In genomic region chr17:48604770-48605329, GRCh38 we compare ENCODE assay signal across 1 cellular context.
TF ChIP-seq lines count a peak whose summit lies in the region.

Gene HOXB6 (minus strand): TSS chr17:48604986. CDS start chr17:48598150, 6,836 bp downstream.

TF ChIP-seq in K562, 482 proteins besides CTCF, POLR2A, EP300 and RAD21 (continued from another document and continues in another):
- TF ChIP-seq SIX5 (IDR thresholded peaks at IDR 0.05; ENCODE audit: borderline replicate concordance in 1 of 2, insufficient read depth in 1 of 2, low read depth in 1 of 2, low read length in 2 of 2) (no peak), CBFA2T2 (conservative IDR thresholded peaks at IDR 0.05) (0 out of 2 replicates have a peak, but pooled peaks have one; percentile 27), DIDO1 (tag; IDR thresholded peaks at IDR 0.05; ENCODE audit: low read depth) (no peak), JUND (IDR thresholded peaks at IDR 0.05; ENCODE audit: borderline replicate concordance, low read depth, low read length) (no peak), JUND (tag; IDR thresholded peaks at IDR 0.05; ENCODE audit: borderline replicate concordance, low read depth, low read length) (peak; percentile 30; the same call in 1 of the 3 replicates), ZNF174 (CRISPR knock-in tag; IDR thresholded peaks at IDR 0.05) (no peak), POLR2AphosphoS2 (IDR thresholded peaks at IDR 0.05; ENCODE audit: low read length) (no peak), BRD9 (IDR thresholded peaks at IDR 0.05; ENCODE audit: low read depth, partially characterized antibody) (peak; percentile 28), ZNF347 (CRISPR knock-in tag; IDR thresholded peaks at IDR 0.05; ENCODE audit: low read depth) (no peak), CEBPG (CRISPR knock-in tag; IDR thresholded peaks at IDR 0.05) (no peak), CEBPG (tag; conservative IDR thresholded peaks at IDR 0.05 in 1 of 2, IDR thresholded peaks at IDR 0.05 in 1 of 2) (no peak), TRIM24 (IDR thresholded peaks at IDR 0.05) (no peak), ETS2 (tag; IDR thresholded peaks at IDR 0.05; ENCODE audit: borderline replicate concordance, poor library complexity, severe bottlenecking) (no peak), CREM (IDR thresholded peaks at IDR 0.05; ENCODE audit: low read depth) (0 out of 2 replicates have a peak, but pooled peaks have one; percentile 7), E2F6 (IDR thresholded peaks at IDR 0.05; ENCODE audit: borderline replicate concordance in 1 of 2, extremely low read depth in 1 of 2, insufficient read depth in 1 of 2, insufficient read length in 1 of 2, low read depth in 1 of 2, low read length in 1 of 2, poor library complexity in 1 of 2, severe bottlenecking in 1 of 2) (peak in 1 of 2 experiments; percentile 27), JUN (IDR thresholded peaks at IDR 0.05; ENCODE audit: borderline replicate concordance, low read depth, low read length) (no peak), JUN (CRISPR knock-in tag; IDR thresholded peaks at IDR 0.05; ENCODE audit: borderline replicate concordance) (no peak), FOXP1 (CRISPR knock-in tag; IDR thresholded peaks at IDR 0.05) (no peak), ZNF431 (CRISPR knock-in tag; IDR thresholded peaks at IDR 0.05) (no peak), ZSCAN32 (CRISPR knock-in tag; IDR thresholded peaks at IDR 0.05) (no peak), GTF2F1 (IDR thresholded peaks at IDR 0.05; ENCODE audit: low read depth, low read length) (no peak), YBX1 (IDR thresholded peaks at IDR 0.05) (no peak), TEAD4 (IDR thresholded peaks at IDR 0.05; ENCODE audit: low read length) (0 out of 2 replicates have a peak, but pooled peaks have one; percentile 11), TEAD4 (CRISPR knock-in tag; IDR thresholded peaks at IDR 0.05; ENCODE audit: borderline replicate concordance) (no peak), RBM15 (IDR thresholded peaks at IDR 0.05; ENCODE audit: insufficient read depth, low read length) (no peak), MYC (IDR thresholded peaks at IDR 0.05; ENCODE audit: low read depth, low read length) (no peak), MYC (CRISPR knock-in tag; IDR thresholded peaks at IDR 0.05; ENCODE audit: borderline replicate concordance, low read depth) (no peak), TBP (optimal IDR thresholded peaks at IDR 0.05; ENCODE audit: low read depth, low read length) (peak; percentile 74), ZNF778 (CRISPR knock-in tag; IDR thresholded peaks at IDR 0.05) (no peak), KDM1A (IDR thresholded peaks at IDR 0.05) (peak in 1 of 2 experiments; percentile 53; a peak in 1 of 4 replicates), CAMTA2 (CRISPR knock-in tag; conservative IDR thresholded peaks at IDR 0.05) (no peak), FOS (IDR thresholded peaks at IDR 0.05; ENCODE audit: extremely low read depth, insufficient read length) (peak; percentile 13)
- TF ChIP-seq, protein P1, sequence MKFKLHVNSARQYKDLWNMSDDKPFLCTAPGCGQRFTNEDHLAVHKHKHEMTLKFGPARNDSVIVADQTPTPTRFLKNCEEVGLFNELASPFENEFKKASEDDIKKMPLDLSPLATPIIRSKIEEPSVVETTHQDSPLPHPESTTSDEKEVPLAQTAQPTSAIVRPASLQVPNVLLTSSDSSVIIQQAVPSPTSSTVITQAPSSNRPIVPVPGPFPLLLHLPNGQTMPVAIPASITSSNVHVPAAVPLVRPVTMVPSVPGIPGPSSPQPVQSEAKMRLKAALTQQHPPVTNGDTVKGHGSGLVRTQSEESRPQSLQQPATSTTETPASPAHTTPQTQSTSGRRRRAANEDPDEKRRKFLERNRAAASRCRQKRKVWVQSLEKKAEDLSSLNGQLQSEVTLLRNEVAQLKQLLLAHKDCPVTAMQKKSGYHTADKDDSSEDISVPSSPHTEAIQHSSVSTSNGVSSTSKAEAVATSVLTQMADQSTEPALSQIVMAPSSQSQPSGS (CRISPR knock-in tag; IDR thresholded peaks at IDR 0.05), result no peak
- TF ChIP-seq, protein P2, sequence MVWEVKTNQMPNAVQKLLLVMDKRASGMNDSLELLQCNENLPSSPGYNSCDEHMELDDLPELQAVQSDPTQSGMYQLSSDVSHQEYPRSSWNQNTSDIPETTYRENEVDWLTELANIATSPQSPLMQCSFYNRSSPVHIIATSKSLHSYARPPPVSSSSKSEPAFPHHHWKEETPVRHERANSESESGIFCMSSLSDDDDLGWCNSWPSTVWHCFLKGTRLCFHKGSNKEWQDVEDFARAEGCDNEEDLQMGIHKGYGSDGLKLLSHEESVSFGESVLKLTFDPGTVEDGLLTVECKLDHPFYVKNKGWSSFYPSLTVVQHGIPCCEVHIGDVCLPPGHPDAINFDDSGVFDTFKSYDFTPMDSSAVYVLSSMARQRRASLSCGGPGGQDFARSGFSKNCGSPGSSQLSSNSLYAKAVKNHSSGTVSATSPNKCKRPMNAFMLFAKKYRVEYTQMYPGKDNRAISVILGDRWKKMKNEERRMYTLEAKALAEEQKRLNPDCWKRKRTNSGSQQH (CRISPR knock-in tag; IDR thresholded peaks at IDR 0.05), result no peak
- TF ChIP-seq, protein P3, sequence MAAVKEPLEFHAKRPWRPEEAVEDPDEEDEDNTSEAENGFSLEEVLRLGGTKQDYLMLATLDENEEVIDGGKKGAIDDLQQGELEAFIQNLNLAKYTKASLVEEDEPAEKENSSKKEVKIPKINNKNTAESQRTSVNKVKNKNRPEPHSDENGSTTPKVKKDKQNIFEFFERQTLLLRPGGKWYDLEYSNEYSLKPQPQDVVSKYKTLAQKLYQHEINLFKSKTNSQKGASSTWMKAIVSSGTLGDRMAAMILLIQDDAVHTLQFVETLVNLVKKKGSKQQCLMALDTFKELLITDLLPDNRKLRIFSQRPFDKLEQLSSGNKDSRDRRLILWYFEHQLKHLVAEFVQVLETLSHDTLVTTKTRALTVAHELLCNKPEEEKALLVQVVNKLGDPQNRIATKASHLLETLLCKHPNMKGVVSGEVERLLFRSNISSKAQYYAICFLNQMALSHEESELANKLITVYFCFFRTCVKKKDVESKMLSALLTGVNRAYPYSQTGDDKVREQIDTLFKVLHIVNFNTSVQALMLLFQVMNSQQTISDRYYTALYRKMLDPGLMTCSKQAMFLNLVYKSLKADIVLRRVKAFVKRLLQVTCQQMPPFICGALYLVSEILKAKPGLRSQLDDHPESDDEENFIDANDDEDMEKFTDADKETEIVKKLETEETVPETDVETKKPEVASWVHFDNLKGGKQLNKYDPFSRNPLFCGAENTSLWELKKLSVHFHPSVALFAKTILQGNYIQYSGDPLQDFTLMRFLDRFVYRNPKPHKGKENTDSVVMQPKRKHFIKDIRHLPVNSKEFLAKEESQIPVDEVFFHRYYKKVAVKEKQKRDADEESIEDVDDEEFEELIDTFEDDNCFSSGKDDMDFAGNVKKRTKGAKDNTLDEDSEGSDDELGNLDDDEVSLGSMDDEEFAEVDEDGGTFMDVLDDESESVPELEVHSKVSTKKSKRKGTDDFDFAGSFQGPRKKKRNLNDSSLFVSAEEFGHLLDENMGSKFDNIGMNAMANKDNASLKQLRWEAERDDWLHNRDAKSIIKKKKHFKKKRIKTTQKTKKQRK (IDR thresholded peaks at IDR 0.05; ENCODE audit: borderline replicate concordance, low read depth, low read length), result no peak
- TF ChIP-seq, protein P4, sequence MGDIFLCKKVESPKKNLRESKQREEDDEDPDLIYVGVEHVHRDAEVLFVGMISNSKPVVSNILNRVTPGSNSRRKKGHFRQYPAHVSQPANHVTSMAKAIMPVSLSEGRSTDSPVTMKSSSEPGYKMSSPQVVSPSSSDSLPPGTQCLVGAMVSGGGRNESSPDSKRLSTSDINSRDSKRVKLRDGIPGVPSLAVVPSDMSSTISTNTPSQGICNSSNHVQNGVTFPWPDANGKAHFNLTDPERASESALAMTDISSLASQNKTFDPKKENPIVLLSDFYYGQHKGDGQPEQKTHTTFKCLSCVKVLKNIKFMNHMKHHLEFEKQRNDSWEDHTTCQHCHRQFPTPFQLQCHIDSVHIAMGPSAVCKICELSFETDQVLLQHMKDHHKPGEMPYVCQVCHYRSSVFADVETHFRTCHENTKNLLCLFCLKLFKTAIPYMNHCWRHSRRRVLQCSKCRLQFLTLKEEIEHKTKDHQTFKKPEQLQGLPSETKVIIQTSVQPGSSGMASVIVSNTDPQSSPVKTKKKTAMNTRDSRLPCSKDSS (IDR thresholded peaks at IDR 0.05; ENCODE audit: low read depth, partially characterized antibody), result no peak
- TF ChIP-seq, protein P5, sequence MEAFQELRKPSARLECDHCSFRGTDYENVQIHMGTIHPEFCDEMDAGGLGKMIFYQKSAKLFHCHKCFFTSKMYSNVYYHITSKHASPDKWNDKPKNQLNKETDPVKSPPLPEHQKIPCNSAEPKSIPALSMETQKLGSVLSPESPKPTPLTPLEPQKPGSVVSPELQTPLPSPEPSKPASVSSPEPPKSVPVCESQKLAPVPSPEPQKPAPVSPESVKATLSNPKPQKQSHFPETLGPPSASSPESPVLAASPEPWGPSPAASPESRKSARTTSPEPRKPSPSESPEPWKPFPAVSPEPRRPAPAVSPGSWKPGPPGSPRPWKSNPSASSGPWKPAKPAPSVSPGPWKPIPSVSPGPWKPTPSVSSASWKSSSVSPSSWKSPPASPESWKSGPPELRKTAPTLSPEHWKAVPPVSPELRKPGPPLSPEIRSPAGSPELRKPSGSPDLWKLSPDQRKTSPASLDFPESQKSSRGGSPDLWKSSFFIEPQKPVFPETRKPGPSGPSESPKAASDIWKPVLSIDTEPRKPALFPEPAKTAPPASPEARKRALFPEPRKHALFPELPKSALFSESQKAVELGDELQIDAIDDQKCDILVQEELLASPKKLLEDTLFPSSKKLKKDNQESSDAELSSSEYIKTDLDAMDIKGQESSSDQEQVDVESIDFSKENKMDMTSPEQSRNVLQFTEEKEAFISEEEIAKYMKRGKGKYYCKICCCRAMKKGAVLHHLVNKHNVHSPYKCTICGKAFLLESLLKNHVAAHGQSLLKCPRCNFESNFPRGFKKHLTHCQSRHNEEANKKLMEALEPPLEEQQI (IDR thresholded peaks at IDR 0.05), result no peak
- TF ChIP-seq, protein P6, sequence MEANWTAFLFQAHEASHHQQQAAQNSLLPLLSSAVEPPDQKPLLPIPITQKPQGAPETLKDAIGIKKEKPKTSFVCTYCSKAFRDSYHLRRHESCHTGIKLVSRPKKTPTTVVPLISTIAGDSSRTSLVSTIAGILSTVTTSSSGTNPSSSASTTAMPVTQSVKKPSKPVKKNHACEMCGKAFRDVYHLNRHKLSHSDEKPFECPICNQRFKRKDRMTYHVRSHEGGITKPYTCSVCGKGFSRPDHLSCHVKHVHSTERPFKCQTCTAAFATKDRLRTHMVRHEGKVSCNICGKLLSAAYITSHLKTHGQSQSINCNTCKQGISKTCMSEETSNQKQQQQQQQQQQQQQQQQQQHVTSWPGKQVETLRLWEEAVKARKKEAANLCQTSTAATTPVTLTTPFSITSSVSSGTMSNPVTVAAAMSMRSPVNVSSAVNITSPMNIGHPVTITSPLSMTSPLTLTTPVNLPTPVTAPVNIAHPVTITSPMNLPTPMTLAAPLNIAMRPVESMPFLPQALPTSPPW (CRISPR knock-in tag; IDR thresholded peaks at IDR 0.05), result peak; percentile 33
- TF ChIP-seq, protein P7, sequence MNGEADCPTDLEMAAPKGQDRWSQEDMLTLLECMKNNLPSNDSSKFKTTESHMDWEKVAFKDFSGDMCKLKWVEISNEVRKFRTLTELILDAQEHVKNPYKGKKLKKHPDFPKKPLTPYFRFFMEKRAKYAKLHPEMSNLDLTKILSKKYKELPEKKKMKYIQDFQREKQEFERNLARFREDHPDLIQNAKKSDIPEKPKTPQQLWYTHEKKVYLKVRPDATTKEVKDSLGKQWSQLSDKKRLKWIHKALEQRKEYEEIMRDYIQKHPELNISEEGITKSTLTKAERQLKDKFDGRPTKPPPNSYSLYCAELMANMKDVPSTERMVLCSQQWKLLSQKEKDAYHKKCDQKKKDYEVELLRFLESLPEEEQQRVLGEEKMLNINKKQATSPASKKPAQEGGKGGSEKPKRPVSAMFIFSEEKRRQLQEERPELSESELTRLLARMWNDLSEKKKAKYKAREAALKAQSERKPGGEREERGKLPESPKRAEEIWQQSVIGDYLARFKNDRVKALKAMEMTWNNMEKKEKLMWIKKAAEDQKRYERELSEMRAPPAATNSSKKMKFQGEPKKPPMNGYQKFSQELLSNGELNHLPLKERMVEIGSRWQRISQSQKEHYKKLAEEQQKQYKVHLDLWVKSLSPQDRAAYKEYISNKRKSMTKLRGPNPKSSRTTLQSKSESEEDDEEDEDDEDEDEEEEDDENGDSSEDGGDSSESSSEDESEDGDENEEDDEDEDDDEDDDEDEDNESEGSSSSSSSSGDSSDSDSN (IDR thresholded peaks at IDR 0.05; ENCODE audit: borderline replicate concordance in 1 of 2, low read depth in 2 of 2, low read length in 2 of 2), result no peak
- TF ChIP-seq, protein P8, sequence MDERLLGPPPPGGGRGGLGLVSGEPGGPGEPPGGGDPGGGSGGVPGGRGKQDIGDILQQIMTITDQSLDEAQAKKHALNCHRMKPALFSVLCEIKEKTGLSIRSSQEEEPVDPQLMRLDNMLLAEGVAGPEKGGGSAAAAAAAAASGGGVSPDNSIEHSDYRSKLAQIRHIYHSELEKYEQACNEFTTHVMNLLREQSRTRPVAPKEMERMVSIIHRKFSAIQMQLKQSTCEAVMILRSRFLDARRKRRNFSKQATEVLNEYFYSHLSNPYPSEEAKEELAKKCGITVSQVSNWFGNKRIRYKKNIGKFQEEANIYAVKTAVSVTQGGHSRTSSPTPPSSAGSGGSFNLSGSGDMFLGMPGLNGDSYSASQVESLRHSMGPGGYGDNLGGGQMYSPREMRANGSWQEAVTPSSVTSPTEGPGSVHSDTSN (CRISPR knock-in tag; IDR thresholded peaks at IDR 0.05; ENCODE audit: low read depth), result no peak
- TF ChIP-seq, protein P8 (tag; conservative IDR thresholded peaks at IDR 0.05; ENCODE audit: low read depth), result no peak
- TF ChIP-seq, protein P9, sequence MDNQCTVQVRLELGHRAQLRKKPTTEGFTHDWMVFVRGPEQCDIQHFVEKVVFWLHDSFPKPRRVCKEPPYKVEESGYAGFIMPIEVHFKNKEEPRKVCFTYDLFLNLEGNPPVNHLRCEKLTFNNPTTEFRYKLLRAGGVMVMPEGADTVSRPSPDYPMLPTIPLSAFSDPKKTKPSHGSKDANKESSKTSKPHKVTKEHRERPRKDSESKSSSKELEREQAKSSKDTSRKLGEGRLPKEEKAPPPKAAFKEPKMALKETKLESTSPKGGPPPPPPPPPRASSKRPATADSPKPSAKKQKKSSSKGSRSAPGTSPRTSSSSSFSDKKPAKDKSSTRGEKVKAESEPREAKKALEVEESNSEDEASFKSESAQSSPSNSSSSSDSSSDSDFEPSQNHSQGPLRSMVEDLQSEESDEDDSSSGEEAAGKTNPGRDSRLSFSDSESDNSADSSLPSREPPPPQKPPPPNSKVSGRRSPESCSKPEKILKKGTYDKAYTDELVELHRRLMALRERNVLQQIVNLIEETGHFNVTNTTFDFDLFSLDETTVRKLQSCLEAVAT (IDR thresholded peaks at IDR 0.05), result peak in 1 of 2 experiments; percentile 18; a peak in 1 of 4 replicates
